8 cellular contexts compared by ENCODE assay signal in genomic region chr12:66189476-66189823, GRCh38. TPM values are rescaled to one million over a fixed set of nuclear protein-coding genes. Genes with fewer than 3 reads are reported as not detected.
DNase-seq lines count a peak whose midpoint lies in the region; ATAC-seq and TF ChIP-seq lines count a peak whose summit lies in the region.

No MANE protein-coding gene starts in this region.

- H3K36me3 ChIP-seq in MG63 = no peaks in the 10 kb centered on the region

- peak overlapping the region; percentile 54 for H3K4me3 ChIP-seq in MG63
- peak overlapping the region; percentile 16 for H3K4me3 ChIP-seq in retinal pigment epithelial cell (ENCODE audit: low read length)

- TF ChIP-seq CTCF in retinal pigment epithelial cell (conservative IDR thresholded peaks at IDR 0.05; ENCODE audit: low read depth, low read length) = no peak

- peak; percentile 3 for ATAC-seq in GM18868 (IDR thresholded peaks at IDR 0.05; ENCODE audit: unreplicated experiment)
- ATAC-seq in left lobe of liver = no peak

- DNase-seq in MG63 (no peak), fibroblast of gingiva (ENCODE audit: low read depth) (peak; percentile 28), retinal pigment epithelial cell (ENCODE audit: low read depth) (no peak), amniotic stem cell (lab: John Stamatoyannopoulos, UW) (no peak), NCI-H82 (lab: John Stamatoyannopoulos, UW) (no peak), NCI-H774 (lab: John Stamatoyannopoulos, UW) (no peak), left lobe of liver (ENCODE audit: low spot score) (no peak)

- H3K9me3 ChIP-seq in MG63 = no peaks in the 10 kb centered on the region

- no peaks in the 10 kb centered on the region for H3K27me3 ChIP-seq in MG63

RNA-seq across cellular contexts. Expression of gene IRAK3, which starts 0.4 kb away (rescaled TPM):
- total RNA-seq in MG63 (2014; rRNA removed; shearing (Covaris generic); ENCODE audit: low replicate concordance) = 2.3 and 4.6 TPM in 2 replicates
- 1.7 TPM for total RNA-seq in left lobe of liver

RNA-seq across cellular contexts. Expression of gene TMBIM4, which starts 19.7 kb away (rescaled TPM):
- 16.4 and 23.3 TPM in 2 replicates for total RNA-seq in MG63 (2014; rRNA removed; shearing (Covaris generic); ENCODE audit: low replicate concordance)
- total RNA-seq in left lobe of liver = 73.2 TPM

RNA-seq across cellular contexts. Expression of gene LLPH, which starts 58.9 kb away (rescaled TPM):
- total RNA-seq in MG63 (2014; rRNA removed; shearing (Covaris generic); ENCODE audit: low replicate concordance) = 14.1 and 14.2 TPM in 2 replicates
- total RNA-seq in left lobe of liver = 8.4 TPM
